ENCODE assay signal across 8 cellular contexts in genomic region chr1:28328228-28328648, GRCh38. TPM values are rescaled to one million over a fixed set of nuclear protein-coding genes. Genes with fewer than 3 reads are reported as not detected.
DNase-seq lines count a peak whose midpoint lies in the region; ATAC-seq and TF ChIP-seq lines count a peak whose summit lies in the region.

No MANE protein-coding gene starts in this region.

- H3F3A ChIP-seq in GM23338 (replicated peaks; ENCODE audit: low read depth) = no peaks in the 10 kb centered on the region

- DNase-seq in GM23338 (ENCODE audit: low spot score) = no peak
- DNase-seq in T-helper 17 cell = no peak
- DNase-seq in fibroblast of villous mesenchyme (ENCODE audit: low read depth) = no peak
- DNase-seq in skeletal muscle cell (ENCODE audit: low read depth) = no peak
- no peak for DNase-seq in medulla oblongata (ENCODE audit: extremely low spot score)
- DNase-seq in AML-193 (lab: John Stamatoyannopoulos, UW) = no peak
- no peak for DNase-seq in amniotic stem cell (lab: John Stamatoyannopoulos, UW)

- H3K27me3 Mint-ChIP-seq in GM23338 (ENCODE audit: insufficient read depth, low read depth, poor library complexity) (peaks cover 7% of the 10 kb centered on the region), T-helper 17 cell (no peaks in the 10 kb centered on the region)

- H3K36me3 Mint-ChIP-seq in GM23338 (ENCODE audit: low read depth) (peaks cover 13% of the 10 kb centered on the region), T-helper 17 cell (ENCODE audit: low read depth) (peaks cover 13% of the 10 kb centered on the region)

- H3K27ac Mint-ChIP-seq in GM23338 (peak overlapping the region; percentile 97), T-helper 17 cell (peak overlapping the region; percentile 99)

- no peaks in the 10 kb centered on the region for H3K4me1 ChIP-seq in GM23338 (ENCODE audit: insufficient read depth)

- H3K9me2 ChIP-seq in GM23338 (ENCODE audit: insufficient read depth) = no peaks in the 10 kb centered on the region

- H3K4me3 ChIP-seq in GM23338 (peak overlapping the region; percentile 56), fibroblast of villous mesenchyme (ENCODE audit: low read depth, low read length) (peak overlapping the region; percentile 84), skeletal muscle cell (ENCODE audit: low read depth, low read length) (peak overlapping the region; percentile 69)

- no peaks in the 10 kb centered on the region for H3K27me3 ChIP-seq in GM23338 (ENCODE audit: insufficient read depth)

- no peaks in the 10 kb centered on the region for H4K20me1 ChIP-seq in GM23338 (replicated peaks; ENCODE audit: insufficient read depth)

- ATAC-seq in GM23338 (no peak), T-helper 17 cell (no peak), HG02588 (IDR thresholded peaks at IDR 0.05; ENCODE audit: unreplicated experiment) (no peak)

- H3K4me1 Mint-ChIP-seq in GM23338 (peaks cover 8% of the 10 kb centered on the region; the same call in 1 of the 3 replicates), T-helper 17 cell (peaks cover 28% of the 10 kb centered on the region)

- 0 out of 2 replicates have a peak overlapping the region, but pooled peaks have one; percentile 2 for H3K4me2 ChIP-seq in GM23338

- H2AFZ ChIP-seq in GM23338 = 0 out of 2 replicates have a peak overlapping the region, but pooled peaks have one; percentile 0

- H3K9me3 ChIP-seq in T-helper 17 cell (ENCODE audit: control insufficient read depth, low read length, poor library complexity, severe bottlenecking) = no peaks in the 10 kb centered on the region

- H3K36me3 ChIP-seq in GM23338 (ENCODE audit: insufficient read depth) = peaks cover 6% of the 10 kb centered on the region; the same call in 1 of the 2 replicates

- peaks cover 5% of the 10 kb centered on the region; the same call in 1 of the 3 replicates for H3K9me3 Mint-ChIP-seq in GM23338

- no peak overlapping the region for H3K27ac ChIP-seq in GM23338 (ENCODE audit: low read depth)

- no peak for TF ChIP-seq CTCF in GM23338 (conservative IDR thresholded peaks at IDR 0.05; ENCODE audit: low read depth in 2 of 2)
- no peak for TF ChIP-seq CTCF in fibroblast of villous mesenchyme (IDR thresholded peaks at IDR 0.05; ENCODE audit: insufficient read depth, low read depth, low read length)

- H3K4me3 Mint-ChIP-seq in GM23338 (peak overlapping the region; percentile 87), T-helper 17 cell (peak overlapping the region; percentile 94)

- no peaks in the 10 kb centered on the region for H3K79me2 ChIP-seq in GM23338 (replicated peaks; ENCODE audit: insufficient read depth)

TF ChIP-seq in GM23338, 12 proteins besides CTCF, POLR2A, EP300 and RAD21:
- TF ChIP-seq ETS1 (IDR thresholded peaks at IDR 0.05) = no peak
- no peak for TF ChIP-seq EZH2 (IDR thresholded peaks at IDR 0.05; ENCODE audit: low read depth, unreplicated experiment)
- TF ChIP-seq POLR2AphosphoS5 (IDR thresholded peaks at IDR 0.05; ENCODE audit: low read depth) = no peak
- TF ChIP-seq ZNF462 (CRISPR knock-in tag; IDR thresholded peaks at IDR 0.05) = no peak

RNA-seq across cellular contexts. Expression of gene MED18, which starts 0.6 kb away (rescaled TPM):
- 11.9 and 12.6 TPM in 2 replicates for total RNA-seq in GM23338 (2014; rRNA removed; shearing (Covaris generic))
- 7.6 and 8.5 TPM in 2 replicates for polyA plus RNA-seq in GM23338 (2016; fragmentation: Nextera tagmentation; extraction: Ambion mirVana)
- total RNA-seq in T-helper 17 cell (1 to 10 TPM; 4.6 to 4.7 TPM), fibroblast of villous mesenchyme (14.5 and 20.3 TPM in 2 replicates)

RNA-seq across cellular contexts. Expression of gene PHACTR4, which starts 41.3 kb away (rescaled TPM):
- total RNA-seq in GM23338 (2014; rRNA removed; shearing (Covaris generic)) = 29.7 and 35.4 TPM in 2 replicates
- polyA plus RNA-seq in GM23338 (2016; fragmentation: Nextera tagmentation; extraction: Ambion mirVana) = 47.1 and 54.1 TPM in 2 replicates
- total RNA-seq in T-helper 17 cell (10 to 100 TPM; 20.9 to 23.9 TPM), fibroblast of villous mesenchyme (11.6 and 12.1 TPM in 2 replicates)
